In the genomic region with DNA sequence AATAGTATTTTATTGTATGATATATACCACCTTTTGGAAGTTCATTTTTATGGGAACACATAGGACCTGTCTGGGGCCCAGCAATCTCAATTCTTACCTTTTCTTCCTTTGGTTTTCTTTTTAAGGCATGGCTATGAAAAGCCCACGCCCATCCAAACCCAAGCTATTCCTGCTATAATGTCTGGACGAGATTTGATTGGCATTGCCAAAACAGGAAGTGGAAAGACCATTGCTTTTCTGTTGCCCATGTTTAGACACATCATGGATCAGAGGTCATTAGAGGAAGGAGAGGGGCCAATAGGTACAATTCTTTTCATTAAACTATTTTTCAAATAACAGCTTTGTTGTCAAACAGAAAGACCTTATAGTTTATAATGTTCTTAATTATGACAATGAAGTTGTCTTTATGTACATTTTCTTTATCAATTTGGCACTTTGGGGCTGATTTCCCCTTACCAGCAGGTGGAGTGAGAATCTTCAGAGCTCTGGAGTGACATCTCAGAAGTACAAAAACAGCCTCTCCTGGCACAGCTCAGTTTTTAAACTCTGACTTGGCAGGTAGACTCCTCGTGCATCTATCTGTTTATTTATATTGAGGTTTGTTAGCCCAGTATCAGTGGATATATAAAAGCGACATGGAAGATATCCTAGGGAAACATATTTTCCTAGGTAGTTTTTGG, we compare ENCODE assay signal across 11 cellular contexts. TPM values are rescaled to one million over a fixed set of nuclear protein-coding genes. Genes with fewer than 3 reads are reported as not detected.
DNase-seq lines count a peak whose midpoint lies in the region; ATAC-seq and TF ChIP-seq lines count a peak whose summit lies in the region.
"Had no signal": no experiment of that assay in that cellular context is flagged by ENCODE, and none has a peak within 500 bp of the region (broad histone marks: within the 10 kb centered on the region; RNA-seq: fewer than 3 reads in every experiment).

No MANE protein-coding gene starts in this region.

- no peaks in the 10 kb centered on the region for H3K9me3 Mint-ChIP-seq in Calu3 (ENCODE audit: low read depth, unreplicated experiment)
- H3K9me3 Mint-ChIP-seq: T-helper 2 cell treated with Interferon-gamma antibody and Interleukin-4, amounts not matched to agents 5 μg/mL and 100 μg/mL, for 36 hours had no signal

- H3K27ac ChIP-seq in HUES48 (ENCODE audit: low read depth, low read length): peak overlapping the region; percentile 80
- H3K27ac ChIP-seq in right lobe of liver: no peak overlapping the region
- no peak overlapping the region for H3K27ac ChIP-seq in psoas muscle

- peaks cover 71% of the 10 kb centered on the region for H3K36me3 Mint-ChIP-seq in Calu3 (ENCODE audit: insufficient read depth, unreplicated experiment)

- H3K9ac ChIP-seq in HUES48 (ENCODE audit: low read depth, low read length): no peak overlapping the region

- TF ChIP-seq CTCF in BE2C (IDR thresholded peaks at IDR 0.05; ENCODE audit: low read depth, low read length): peak; percentile 19; the same call in 1 of the 2 replicates
- peak; percentile 42 for TF ChIP-seq CTCF in astrocyte of the cerebellum (IDR thresholded peaks at IDR 0.05; ENCODE audit: low read depth, low read length, missing control alignments)
- TF ChIP-seq CTCF in right lobe of liver (IDR thresholded peaks at IDR 0.05): peak; percentile 18 to 31 (median 24)
- TF ChIP-seq CTCF in Calu3 (IDR thresholded peaks at IDR 0.05; ENCODE audit: unreplicated experiment): no peak
- TF ChIP-seq CTCF in psoas muscle (IDR thresholded peaks at IDR 0.05): no peak

- H3K9me3 ChIP-seq in BE2C: no peaks in the 10 kb centered on the region
- no peaks in the 10 kb centered on the region for H3K9me3 ChIP-seq in HUES48 (ENCODE audit: control insufficient read depth, insufficient read depth, low read length)
- no peaks in the 10 kb centered on the region for H3K9me3 ChIP-seq in right lobe of liver
- no peaks in the 10 kb centered on the region for H3K9me3 ChIP-seq in psoas muscle

- H3K4me1 ChIP-seq in BE2C (no peaks in the 10 kb centered on the region), HUES48 (ENCODE audit: control insufficient read depth, insufficient read depth, low read length) (peaks cover 7% of the 10 kb centered on the region; the same call in 1 of the 2 replicates), right lobe of liver (no peaks in the 10 kb centered on the region), psoas muscle (no peaks in the 10 kb centered on the region)

- in situ Hi-C loops in astrocyte of the cerebellum (cut with HindIII; ENCODE audit: low sequenced_read_pairs): no loop called here

- H3K27me3 ChIP-seq in BE2C (no peaks in the 10 kb centered on the region), HUES48 (ENCODE audit: control insufficient read depth, insufficient read depth, low read length) (no peaks in the 10 kb centered on the region), right lobe of liver (no peaks in the 10 kb centered on the region), psoas muscle (ENCODE audit: insufficient read depth in 3 of 3, low read length in 2 of 3) (no peaks in the 10 kb centered on the region)

- 46% methylated on average over 4 of the region's 4 CpGs for WGBS in right lobe of liver (ENCODE audit: insufficient coverage, low coverage, low lambda C conversion rate, missing lambda C conversion rate)
- 51 to 74% (median 60%) methylated on average over 4 of the region's 4 CpGs for WGBS in psoas muscle, 3 donors

- no peaks in the 10 kb centered on the region for H3K27me3 Mint-ChIP-seq in Calu3 (ENCODE audit: unreplicated experiment)

- intact Hi-C loops in right lobe of liver (cut with DNase I): no loop called here
- intact Hi-C loops in Calu3 (cut with micrococcal nuclease; ENCODE audit: unreplicated experiment): no loop called here
- intact Hi-C loops in psoas muscle (cut with DNase I): loop anchor here in 1 of 2 donors (5.0 to 10.0 kb wide), 2 partner anchors 33 to 60 kb away; no protein-coding TSS in a partner anchor

- TF ChIP-seq POLR2A in right lobe of liver (IDR thresholded peaks at IDR 0.05): no peak

- H3K36me3 ChIP-seq in BE2C (peaks cover 85% of the 10 kb centered on the region), HUES48 (ENCODE audit: control insufficient read depth, insufficient read depth, low read length) (peaks cover 99% of the 10 kb centered on the region), right lobe of liver (peaks cover 6 to 85% (median 18%) of the 10 kb centered on the region in 4 donors), psoas muscle (ENCODE audit: insufficient read depth in 1 of 2, low read depth in 1 of 2) (peaks cover 14 to 98% of the 10 kb centered on the region in 2 donors)

- H3K4me3 ChIP-seq in BE2C (ENCODE audit: low read depth, low read length): no peak overlapping the region
- H3K4me3 ChIP-seq in HUES48 (ENCODE audit: low read depth, low read length): no peak overlapping the region
- H3K4me3 ChIP-seq in astrocyte of the cerebellum (ENCODE audit: low read depth, low read length): no peak overlapping the region
- H3K4me3 ChIP-seq in right lobe of liver: no peak overlapping the region
- H3K4me3 ChIP-seq in psoas muscle: no peak overlapping the region

- no peak overlapping the region for H3K27ac Mint-ChIP-seq in Calu3 (ENCODE audit: unreplicated experiment)
- H3K27ac Mint-ChIP-seq: T-helper 2 cell treated with Interferon-gamma antibody and Interleukin-4, amounts not matched to agents 5 μg/mL and 100 μg/mL, for 36 hours had no signal

- DNase-seq in BE2C (no peak), astrocyte of the cerebellum (ENCODE audit: low read depth) (no peak), right lobe of liver (no peak), Calu3 (no peak), CD1c-positive myeloid dendritic cell (ENCODE audit: extremely low spot score) (no peak), nucleus accumbens (lab: John Stamatoyannopoulos, UW) (no peak), psoas muscle (no peak)
- DNase-seq: NCI-H526 treated with DMSO at 0.1 percent for 48 hours, trophoblast cell had no signal

- no peaks in the 10 kb centered on the region for H3K4me1 Mint-ChIP-seq in Calu3 (ENCODE audit: low read depth, unreplicated experiment)

- no peak overlapping the region for H3K4me3 Mint-ChIP-seq in Calu3 (ENCODE audit: low read depth, unreplicated experiment)
- H3K4me3 Mint-ChIP-seq: T-helper 2 cell treated with Interferon-gamma antibody and Interleukin-4, amounts not matched to agents 5 μg/mL and 100 μg/mL, for 36 hours had no signal

- no TSS peak for BruUV-seq in Calu3 (replicated peaks; lab: Mats Ljungman, UMichigan)

- ATAC-seq in right lobe of liver: peak in 1 of 4 donors; percentile 22
- no peak for ATAC-seq in psoas muscle

- CTCF ChIA-PET in Calu3 (lab: Charles Lee): interaction anchor here (0.7 kb wide), 1 partner anchor 461 kb away, joined by 3 read pairs; no protein-coding TSS in a partner anchor

RNA-seq across cellular contexts. Expression of gene DDX46, which starts 25.8 kb away (rescaled TPM):
- 32.7 TPM for polyA plus RNA-seq in BE2C (2012; ENCODE audit: insufficient read depth, insufficient read length, low read depth)
- total RNA-seq in right lobe of liver (10 to 100 TPM; 13.6 to 22.6 (median 20.6) TPM), Calu3 (2022) (88.2 and 95.8 TPM in 2 replicates), psoas muscle (10 to 100 TPM; 37.7 to 48.7 (median 47.0) TPM)
- 10 to 100 TPM; 16.5 to 47.3 (median 24.4) TPM for polyA plus RNA-seq in psoas muscle

RNA-seq across cellular contexts. Expression of gene CAMLG, which starts 46.0 kb away (rescaled TPM):
- polyA plus RNA-seq in BE2C (2012; ENCODE audit: insufficient read depth, insufficient read length, low read depth): 66.0 TPM
- total RNA-seq in right lobe of liver (10 to 100 TPM in 4 of 6 experiments, 1 to 10 TPM in 2; 8.2 to 16.9 (median 12.0) TPM), Calu3 (2022) (21.7 and 22.8 TPM in 2 replicates), psoas muscle (10 to 100 TPM; 25.8 to 44.9 (median 29.6) TPM)
- 10 to 100 TPM; 29.8 to 56.5 (median 48.1) TPM for polyA plus RNA-seq in psoas muscle

Comparison
In these comparisons a context has a peak if more than half of its experiments do, and no peak if none do; other contexts are left out.
1. CTCF ChIP-seq: peak in BE2C (single experiment), astrocyte of the cerebellum (single experiment) and right lobe of liver (4 of 4); none in Calu3 (single experiment) and psoas muscle (single experiment).